Comparison of ENCODE assay signal across 8 cellular contexts in genomic region chr1:27858072-27858948, GRCh38. TPM values are rescaled to one million over a fixed set of nuclear protein-coding genes. Genes with fewer than 3 reads are reported as not detected.
DNase-seq lines count a peak whose midpoint lies in the region; ATAC-seq and TF ChIP-seq lines count a peak whose summit lies in the region.

No MANE protein-coding gene starts in this region.

- no peaks in the 10 kb centered on the region for H3K36me3 ChIP-seq in body of pancreas (replicated peaks in 1 of 2; ENCODE audit: insufficient read depth in 1 of 2, low read depth in 2 of 2)
- H3K36me3 ChIP-seq in iPS DF 6.9 (ENCODE audit: control insufficient read depth, insufficient read depth, low read length): no peaks in the 10 kb centered on the region
- H3K36me3 ChIP-seq in spleen: no peaks in the 10 kb centered on the region

- H3K9me3 ChIP-seq in body of pancreas (no peaks in the 10 kb centered on the region), iPS DF 6.9 (ENCODE audit: control insufficient read depth, insufficient read depth, low read length) (no peaks in the 10 kb centered on the region), spleen (no peaks in the 10 kb centered on the region)

- H3K27me3 ChIP-seq in body of pancreas (no peaks in the 10 kb centered on the region), iPS DF 6.9 (ENCODE audit: control insufficient read depth, insufficient read depth, low read length) (no peaks in the 10 kb centered on the region), spleen (replicated peaks in 1 of 7) (no peaks in the 10 kb centered on the region)

- TF ChIP-seq POLR2A in body of pancreas (IDR thresholded peaks at IDR 0.05): peak in 1 of 3 donors; percentile 8
- no peak for TF ChIP-seq POLR2A in spleen (IDR thresholded peaks at IDR 0.05)

- H3K4me1 ChIP-seq in body of pancreas: peaks cover 4% of the 10 kb centered on the region
- no peaks in the 10 kb centered on the region for H3K4me1 ChIP-seq in iPS DF 6.9 (ENCODE audit: control insufficient read depth, insufficient read depth, low read length)
- H3K4me1 ChIP-seq in spleen: peaks cover 4 to 34% (median 24%) of the 10 kb centered on the region in 6 donors

- intact Hi-C loops in body of pancreas (cut with DNase I) (loop anchor here (5.0 kb wide), 1 partner anchor 119 kb away; no protein-coding TSS in a partner anchor), spleen (cut with DNase I; ENCODE audit: low total_unique reads) (loop anchor here (2.0 to 10.0 kb wide), 2 partner anchors 120 to 346 kb away; no protein-coding TSS in a partner anchor)

- H3K4me3 ChIP-seq in body of pancreas (no peak overlapping the region), iPS DF 6.9 (ENCODE audit: low read length) (no peak overlapping the region), spleen (peak overlapping the region in 2 of 8 donors; percentile 5 to 46)

- ATAC-seq in HG02571 (IDR thresholded peaks at IDR 0.05; ENCODE audit: unreplicated experiment) (peak; percentile 61), body of pancreas (peak; percentile 90), GM18870 (IDR thresholded peaks at IDR 0.05; ENCODE audit: unreplicated experiment) (no peak)

- 19 to 29% methylated on average over 9 of the region's 10 CpGs for WGBS in body of pancreas, 2 donors
- WGBS in iPS DF 6.9 (ENCODE audit: insufficient coverage, insufficient read length): no CpG with 5 or more reads among the region's 10 CpGs
- 19 to 45% (median 27%) methylated on average over 9 to 10 of the region's 10 CpGs for WGBS in spleen, 5 donors

- no peak overlapping the region for H3K27ac ChIP-seq in body of pancreas
- H3K27ac ChIP-seq in iPS DF 6.9 (ENCODE audit: low read length): no peak overlapping the region
- H3K27ac ChIP-seq in spleen: peak overlapping the region in 7 of 8 donors; percentile 9 to 85 (median 75)

- DNase-seq in DMS153 (lab: John Stamatoyannopoulos, UW) (peak; percentile 81), NCI-H2107 treated with DMSO at 0.1 percent for 48 hours (lab: John Stamatoyannopoulos, UW; ENCODE audit: unreplicated experiment) (peak; percentile 75), UCSD-AML1 (lab: John Stamatoyannopoulos, UW; ENCODE audit: unreplicated experiment) (peak; percentile 82), body of pancreas (peak; percentile 86 to 91 (median 87)), iPS DF 6.9 (ENCODE audit: low read depth, low spot score) (peak; percentile 79), spleen (peak; percentile 95)

- peak; percentile 74 to 94 (median 92) for TF ChIP-seq CTCF in body of pancreas (IDR thresholded peaks at IDR 0.05)
- TF ChIP-seq CTCF in spleen (IDR thresholded peaks at IDR 0.05 in 8 of 11, conservative IDR thresholded peaks at IDR 0.05 in 3 of 11): peak; percentile 91 to 99 (median 98)

RNA-seq across cellular contexts. Expression of gene THEMIS2, which starts 14.0 kb away (rescaled TPM):
- total RNA-seq in body of pancreas (10 to 100 TPM in 1 of 2 donors, 1 to 10 TPM in 1; 4.6 to 21.0 TPM), spleen (100 to 1,000 TPM; 166 to 433 (median 273) TPM)
- 100 to 1,000 TPM in 1 of 3 donors, 10 to 100 TPM in 2; 82.4 to 122 (median 88.8) TPM for polyA plus RNA-seq in spleen

RNA-seq across cellular contexts. Expression of gene PPP1R8, which starts 27.7 kb away (rescaled TPM):
- total RNA-seq in body of pancreas (10 to 100 TPM in 1 of 2 donors, 1 to 10 TPM in 1; 8.9 to 11.2 TPM), spleen (10 to 100 TPM; 24.7 to 39.1 (median 30.1) TPM)
- polyA plus RNA-seq in spleen: 10 to 100 TPM; 22.5 to 33.8 (median 29.1) TPM

RNA-seq across cellular contexts. Expression of gene RPA2, which starts 56.1 kb away (rescaled TPM):
- 10 to 100 TPM in 1 of 2 donors, 1 to 10 TPM in 1; 4.6 to 23.3 TPM for total RNA-seq in body of pancreas
- total RNA-seq in spleen: 10 to 100 TPM; 32.2 to 49.1 (median 38.1) TPM
- polyA plus RNA-seq in spleen: 10 to 100 TPM; 47.5 to 61.8 (median 60.9) TPM

Comparison
In these comparisons a context has a peak if more than half of its experiments do, and no peak if none do; other contexts are left out.
1. H3K27ac ChIP-seq: peak in spleen (7 of 8); none in body of pancreas (0 of 4) and iPS DF 6.9 (single experiment).
2. RNA of gene THEMIS2, which starts 14.0 kb away (total RNA-seq): 166 to 433 TPM in spleen; 4.6 to 21.0 TPM in body of pancreas; every median in the first group is over 4 times any median in the second.
3. Peak in every context shown above with its lines, with median percentiles within 50 percentile points of each other: DNase-seq.